In genomic region chr2:223674998-223675609, GRCh38 we compare ENCODE assay signal across 9 cellular contexts.
DNase-seq lines count a peak whose midpoint lies in the region; ATAC-seq, FAIRE-seq and TF ChIP-seq lines count a peak whose summit lies in the region.
"Had no signal": no experiment of that assay in that cellular context is flagged by ENCODE, and none has a peak within 500 bp of the region (broad histone marks: within the 10 kb centered on the region; RNA-seq: fewer than 3 reads in every experiment).

No MANE protein-coding gene starts in this region.

- no peaks in the 10 kb centered on the region for H3K79me2 ChIP-seq in K562 (ENCODE audit: control insufficient read depth, insufficient read depth, low read length)

- H2AFZ ChIP-seq in IMR-90 (replicated peaks; ENCODE audit: low read length, poor library complexity) = no peak overlapping the region
- H2AFZ ChIP-seq in K562 (ENCODE audit: low read depth, low read length) = no peak overlapping the region

- no peak overlapping the region for H3K56ac ChIP-seq in IMR-90 (ENCODE audit: extremely low read depth, insufficient read depth, low read length)

- H3K9me1 ChIP-seq in IMR-90 (ENCODE audit: insufficient read depth, low read length) = no peaks in the 10 kb centered on the region
- H3K9me1 ChIP-seq in K562 (ENCODE audit: control insufficient read depth, insufficient read depth, low read length) = no peaks in the 10 kb centered on the region

- CTCF ChIA-PET in IMR-90 (lab: Yijun Ruan, JAX) (interaction anchor here (0.7 to 2.3 kb wide), 2 partner anchors 123 to 137 kb away, joined by 5 to 7 read pairs; no protein-coding TSS in a partner anchor), K562 (lab: Yijun Ruan, JAX; ENCODE audit: low intra/inter-chr PET ratio) (no interaction called here)
- CTCF ChIA-PET in activated CD4-positive, alpha-beta T cell treated with anti-CD3 and anti-CD28 coated beads for 36 hours (lab: Charles Lee) = no interaction called here
- CTCF ChIA-PET in CD8-positive, alpha-beta T cell (lab: Charles Lee) = no interaction called here

- intact Hi-C loops in IMR-90 (cut with micrococcal nuclease) = loop anchor here (1.0 to 5.0 kb wide), 3 partner anchors 123 to 368 kb away; no protein-coding TSS in a partner anchor
- intact Hi-C loops in K562 (cut with micrococcal nuclease) = loop anchor here (10.0 kb wide), 1 partner anchor 120 kb away; no protein-coding TSS in a partner anchor
- intact Hi-C loops in activated CD4-positive, alpha-beta T cell treated with anti-CD3 and anti-CD28 coated beads for 36 hours (cut with DNase I, micrococcal nuclease) = no loop called here
- intact Hi-C loops in CD8-positive, alpha-beta T cell (cut with DNase I, micrococcal nuclease) = no loop called here

- H3K4me3 ChIP-seq in IMR-90 (ENCODE audit: insufficient read depth, low read depth, low read length) = no peak overlapping the region
- H3K4me3 ChIP-seq in K562 = no peak overlapping the region
- H3K4me3 ChIP-seq in CD8-positive, alpha-beta T cell (ENCODE audit: low read depth, low read length) = no peak overlapping the region

- H2BK120ac ChIP-seq in IMR-90 (ENCODE audit: low read depth, low read length) = no peak overlapping the region

- H3K9me3 ChIP-seq in IMR-90 (ENCODE audit: control insufficient read depth, insufficient read depth, low read length) = no peaks in the 10 kb centered on the region
- no peaks in the 10 kb centered on the region for H3K9me3 ChIP-seq in K562 (replicated peaks; ENCODE audit: control insufficient read depth, insufficient read depth, low read depth, low read length)
- no peaks in the 10 kb centered on the region for H3K9me3 ChIP-seq in CD8-positive, alpha-beta T cell (ENCODE audit: low read length)

- no peak overlapping the region for H3K4me2 ChIP-seq in IMR-90 (ENCODE audit: low read depth, low read length)
- no peak overlapping the region for H3K4me2 ChIP-seq in K562 (ENCODE audit: insufficient read depth, low read length)

- H2BK5ac ChIP-seq in IMR-90 (ENCODE audit: low read depth, low read length, poor library complexity, severe bottlenecking) = no peak overlapping the region

- POLR2A ChIA-PET in IMR-90 (lab: Charles Lee; ENCODE audit: unreplicated experiment) (no interaction called here), K562 (lab: Yijun Ruan, JAX) (no interaction called here)
- POLR2A ChIA-PET in activated CD4-positive, alpha-beta T cell treated with anti-CD3 and anti-CD28 coated beads for 36 hours (lab: Charles Lee) = no interaction called here
- POLR2A ChIA-PET in CD8-positive, alpha-beta T cell (lab: Charles Lee) = no interaction called here

- no peak overlapping the region for H2BK15ac ChIP-seq in IMR-90 (ENCODE audit: low read depth, low read length)

- H4K20me1 ChIP-seq in IMR-90 (ENCODE audit: insufficient read depth, low read length) = no peaks in the 10 kb centered on the region
- no peaks in the 10 kb centered on the region for H4K20me1 ChIP-seq in K562 (replicated peaks; ENCODE audit: control insufficient read depth, insufficient read depth, low read length)

- H3K4me1 ChIP-seq in IMR-90 (ENCODE audit: control insufficient read depth, insufficient read depth, low read length) (no peaks in the 10 kb centered on the region), K562 (replicated peaks in 1 of 2; ENCODE audit: control insufficient read depth in 2 of 2, insufficient read depth in 2 of 2, low read length in 2 of 2) (no peaks in the 10 kb centered on the region)
- H3K4me1 ChIP-seq in CD8-positive, alpha-beta T cell (ENCODE audit: insufficient read depth, low read length) = no peaks in the 10 kb centered on the region

- no peak overlapping the region for H4K91ac ChIP-seq in IMR-90 (ENCODE audit: insufficient read depth, low read depth, low read length)

- no peak overlapping the region for H3K4me3 Mint-ChIP-seq in mesothelial cell of epicardium
- H3K4me3 Mint-ChIP-seq in activated CD4-positive, alpha-beta T cell treated with anti-CD3 and anti-CD28 coated beads for 36 hours = no peak overlapping the region
- H3K4me3 Mint-ChIP-seq in CD8-positive, alpha-beta T cell = no peak overlapping the region
- H3K4me3 Mint-ChIP-seq: central memory CD8-positive, alpha-beta T cell had no signal

- H3K27ac ChIP-seq in IMR-90 (ENCODE audit: insufficient read depth, low read length) (no peak overlapping the region), K562 (ENCODE audit: extremely low read depth, low read depth, low read length) (no peak overlapping the region)
- no peak overlapping the region for H3K27ac ChIP-seq in CD8-positive, alpha-beta T cell (ENCODE audit: low read depth, low read length)

- WGBS in IMR-90 (ENCODE audit: extremely low coverage in 2 of 2, insufficient read length in 1 of 2), 2 experiments = no CpG with 5 or more reads among the region's 5 CpGs
- 6% methylated on average over 3 of the region's 5 CpGs for WGBS in K562 (ENCODE audit: insufficient coverage, low coverage, missing lambda C conversion rate)

- H2AK5ac ChIP-seq in IMR-90 (ENCODE audit: low read depth, low read length) = no peak overlapping the region

- H3K36me3 ChIP-seq in IMR-90 (ENCODE audit: control insufficient read depth, insufficient read depth, low read length) (no peaks in the 10 kb centered on the region), K562 (ENCODE audit: control insufficient read depth, insufficient read depth, low read length) (no peaks in the 10 kb centered on the region)
- no peaks in the 10 kb centered on the region for H3K36me3 ChIP-seq in CD8-positive, alpha-beta T cell (ENCODE audit: insufficient read depth, low read length)

- no peaks in the 10 kb centered on the region for H3K36me3 Mint-ChIP-seq in mesothelial cell of epicardium
- H3K36me3 Mint-ChIP-seq in activated CD4-positive, alpha-beta T cell treated with anti-CD3 and anti-CD28 coated beads for 36 hours (ENCODE audit: low read depth) = no peaks in the 10 kb centered on the region
- no peaks in the 10 kb centered on the region for H3K36me3 Mint-ChIP-seq in CD8-positive, alpha-beta T cell

- H3K27me3 ChIP-seq in IMR-90 (ENCODE audit: control insufficient read depth, insufficient read depth, low read length) (no peaks in the 10 kb centered on the region), K562 (ENCODE audit: control insufficient read depth in 2 of 2, insufficient read depth in 2 of 2, low read length in 2 of 2) (no peaks in the 10 kb centered on the region)
- no peaks in the 10 kb centered on the region for H3K27me3 ChIP-seq in CD8-positive, alpha-beta T cell (ENCODE audit: insufficient read depth, low read length)

- TF ChIP-seq POLR2A in IMR-90 (IDR thresholded peaks at IDR 0.05; ENCODE audit: low read depth, low read length) (no peak), K562 (conservative IDR thresholded peaks at IDR 0.05) (no peak)

- TF ChIP-seq EP300 in K562 (IDR thresholded peaks at IDR 0.05; ENCODE audit: low read length) = no peak

- TF ChIP-seq CTCF in IMR-90 (conservative IDR thresholded peaks at IDR 0.05; ENCODE audit: low read depth, low read length) (peak; percentile 71), K562 (IDR thresholded peaks at IDR 0.05 in 2 of 3, conservative IDR thresholded peaks at IDR 0.05 in 1 of 3; ENCODE audit: insufficient read depth in 2 of 3, low read depth in 1 of 3, low read length in 3 of 3) (peak; percentile 34 to 58 (median 57); a peak in 5 of 6 replicates), mesothelial cell of epicardium (IDR thresholded peaks at IDR 0.05; ENCODE audit: unreplicated experiment) (peak; percentile 43)
- no peak for TF ChIP-seq CTCF in CD8-positive, alpha-beta T cell (IDR thresholded peaks at IDR 0.05)

- in situ Hi-C loops in IMR-90 (cut with MboI; ENCODE audit: low sequenced_read_pairs) (no loop called here), K562 (cut with MboI) (no loop called here)

- H3K14ac ChIP-seq in IMR-90 (replicated peaks; ENCODE audit: low read depth, low read length) = no peak overlapping the region

- H2BK20ac ChIP-seq in IMR-90 (ENCODE audit: low read depth, low read length) = no peak overlapping the region

- H3K4ac ChIP-seq in IMR-90 (ENCODE audit: low read depth, low read length) = no peak overlapping the region

- H4K5ac ChIP-seq in IMR-90 (ENCODE audit: low read depth, low read length) = no peak overlapping the region

- dilution Hi-C loops in IMR-90 (cut with HindIII; ENCODE audit: low sequenced_read_pairs, unreplicated experiment) = no loop called here

- peaks cover 1% of the 10 kb centered on the region for H3K4me1 Mint-ChIP-seq in mesothelial cell of epicardium
- H3K4me1 Mint-ChIP-seq in activated CD4-positive, alpha-beta T cell treated with anti-CD3 and anti-CD28 coated beads for 36 hours = no peaks in the 10 kb centered on the region
- no peaks in the 10 kb centered on the region for H3K4me1 Mint-ChIP-seq in CD8-positive, alpha-beta T cell (ENCODE audit: low read depth)
- H3K4me1 Mint-ChIP-seq: central memory CD8-positive, alpha-beta T cell had no signal

- peaks cover 9% of the 10 kb centered on the region for H3K9me3 Mint-ChIP-seq in mesothelial cell of epicardium
- H3K9me3 Mint-ChIP-seq in activated CD4-positive, alpha-beta T cell treated with anti-CD3 and anti-CD28 coated beads for 36 hours (ENCODE audit: low read depth) = no peaks in the 10 kb centered on the region
- H3K9me3 Mint-ChIP-seq in CD8-positive, alpha-beta T cell = peaks cover under 1% of the 10 kb centered on the region
- H3K9me3 Mint-ChIP-seq: central memory CD8-positive, alpha-beta T cell had no signal

- TF ChIP-seq RAD21 in IMR-90 (IDR thresholded peaks at IDR 0.05; ENCODE audit: low read length) (peak; percentile 63), K562 (CRISPR knock-in tag; conservative IDR thresholded peaks at IDR 0.05 in 1 of 2, IDR thresholded peaks at IDR 0.05 in 1 of 2) (peak in 1 of 2 experiments; percentile 33; a peak in 2 of 4 replicates)

- H3K27me3 Mint-ChIP-seq in mesothelial cell of epicardium (ENCODE audit: low read depth) = no peaks in the 10 kb centered on the region
- H3K27me3 Mint-ChIP-seq in activated CD4-positive, alpha-beta T cell treated with anti-CD3 and anti-CD28 coated beads for 36 hours = peaks cover 8% of the 10 kb centered on the region
- peaks cover 1% of the 10 kb centered on the region for H3K27me3 Mint-ChIP-seq in CD8-positive, alpha-beta T cell (ENCODE audit: low read depth)

- H3K9ac ChIP-seq in IMR-90 (ENCODE audit: low read depth, low read length) = no peak overlapping the region
- H3K9ac ChIP-seq in K562 (ENCODE audit: insufficient read depth in 1 of 2, low read depth in 2 of 2, low read length in 2 of 2) = no peak overlapping the region

- no peak overlapping the region for H3K27ac Mint-ChIP-seq in mesothelial cell of epicardium
- no peak overlapping the region for H3K27ac Mint-ChIP-seq in activated CD4-positive, alpha-beta T cell treated with anti-CD3 and anti-CD28 coated beads for 36 hours
- H3K27ac Mint-ChIP-seq in CD8-positive, alpha-beta T cell = no peak overlapping the region

- H2AK9ac ChIP-seq in IMR-90 (replicated peaks; ENCODE audit: low read depth, low read length, poor library complexity) = no peak overlapping the region

- H3K18ac ChIP-seq in IMR-90 (ENCODE audit: low read depth, low read length) = no peak overlapping the region

- DNase-seq in D341Med (ENCODE audit: low spot score) = peak; percentile 30
- peak; percentile 54 for DNase-seq in IMR-90
- peak; percentile 19 to 26 (median 22) for DNase-seq in K562 (ENCODE audit: extremely low read depth in 1 of 4, low spot score in 3 of 4)
- no peak for DNase-seq in mesothelial cell of epicardium (ENCODE audit: low spot score in 2 of 2, unreplicated experiment in 2 of 2)
- no peak for DNase-seq in activated CD4-positive, alpha-beta T cell treated with anti-CD3 and anti-CD28 coated beads for 36 hours
- no peak for DNase-seq in activated effector memory CD4-positive, alpha-beta T cell treated with Interleukin-2 at 50 U/mL for 16 hours
- DNase-seq in CD8-positive, alpha-beta T cell = no peak

- no peaks in the 10 kb centered on the region for H3K79me1 ChIP-seq in IMR-90 (ENCODE audit: low read depth in 1 of 2, low read length in 2 of 2)

- BruUV-seq in IMR-90 (replicated peaks; lab: Mats Ljungman, UMichigan) (no TSS peak), K562 (replicated peaks; lab: Mats Ljungman, UMichigan) (no TSS peak)

- no peak overlapping the region; a peak in 1 of 4 replicates for H4K8ac ChIP-seq in IMR-90 (ENCODE audit: low read depth in 2 of 2, low read length in 2 of 2)

- peak; percentile 65 for FAIRE-seq in K562 (lab: Jason Lieb, UNC)

- peak; percentile 80 for ATAC-seq in IMR-90 (ENCODE audit: low read depth)
- ATAC-seq in K562 = peak; percentile 86
- ATAC-seq in activated CD4-positive, alpha-beta T cell treated with anti-CD3 and anti-CD28 coated beads for 36 hours = no peak
- no peak for ATAC-seq in GM18520 (IDR thresholded peaks at IDR 0.05; ENCODE audit: unreplicated experiment)
- ATAC-seq in CD8-positive, alpha-beta T cell = no peak

- H3K23ac ChIP-seq in IMR-90 (ENCODE audit: low read depth, low read length) = no peak overlapping the region

Comparison
In these comparisons a context has a peak if more than half of its experiments do, and no peak if none do; other contexts are left out.
1. DNase-seq: peak in D341Med (single experiment), IMR-90 (single experiment) and K562 (4 of 4); none in mesothelial cell of epicardium (0 of 2), activated CD4-positive, alpha-beta T cell treated with anti-CD3 and anti-CD28 coated beads for 36 hours (single experiment), activated effector memory CD4-positive, alpha-beta T cell treated with Interleukin-2 at 50 U/mL for 16 hours (single experiment) and CD8-positive, alpha-beta T cell (0 of 7).
2. ATAC-seq: peak in IMR-90 (single experiment) and K562 (single experiment); none in activated CD4-positive, alpha-beta T cell treated with anti-CD3 and anti-CD28 coated beads for 36 hours (single experiment), GM18520 (single experiment) and CD8-positive, alpha-beta T cell (single experiment).
3. intact Hi-C loops: an anchor here in IMR-90 (1.0 to 5.0 kb wide) and K562 (10.0 kb wide); none called in activated CD4-positive, alpha-beta T cell treated with anti-CD3 and anti-CD28 coated beads for 36 hours and CD8-positive, alpha-beta T cell.